In the genomic region with DNA sequence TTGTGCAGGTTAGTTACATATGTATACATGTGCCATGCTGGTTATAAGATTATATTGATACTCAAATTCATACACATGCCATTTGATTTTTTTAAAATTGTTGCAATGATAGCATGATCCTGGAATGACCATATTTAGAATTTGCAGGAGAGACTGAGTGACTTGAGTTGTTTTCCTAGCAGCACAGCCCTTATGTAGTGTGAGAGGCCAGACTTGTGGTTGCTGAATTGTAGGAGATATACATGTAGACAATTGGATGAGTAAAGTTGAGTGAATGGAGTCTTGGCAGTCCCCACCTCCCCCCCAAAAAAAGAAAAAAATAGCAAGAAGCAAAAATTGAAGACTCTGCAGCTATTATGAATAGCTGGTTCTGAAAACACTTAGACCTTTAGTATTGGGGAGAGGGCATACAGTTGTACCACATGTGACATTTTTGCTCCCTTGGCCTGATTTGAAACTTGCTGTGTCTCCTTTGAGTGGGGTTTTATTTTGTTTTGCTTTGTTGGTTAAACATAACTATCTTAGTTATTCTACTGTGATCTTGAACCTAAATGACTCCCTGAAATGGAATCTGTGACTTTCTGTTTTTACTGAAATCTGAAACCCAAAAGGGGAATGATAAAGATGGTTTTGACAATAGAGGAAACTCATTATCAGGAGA, we compare ENCODE assay signal across 22 cellular contexts.
DNase-seq lines count a peak whose midpoint lies in the region; ATAC-seq and TF ChIP-seq lines count a peak whose summit lies in the region.
"Had no signal": no experiment of that assay in that cellular context is flagged by ENCODE, and none has a peak within 500 bp of the region (broad histone marks: within the 10 kb centered on the region; RNA-seq: fewer than 3 reads in every experiment).

No MANE protein-coding gene starts in this region.

- H3K36me3 ChIP-seq in mesenchymal stem cell (ENCODE audit: control insufficient read depth in 1 of 2, insufficient read depth in 2 of 2, low read depth in 1 of 2, low read length in 2 of 2) (peaks cover 0 to 66% of the 10 kb centered on the region in 2 experiments), testis (ENCODE audit: low read depth, missing control alignments) (no peaks in the 10 kb centered on the region), gastrocnemius medialis (no peaks in the 10 kb centered on the region), H7 (replicated peaks; ENCODE audit: control insufficient read depth, insufficient read depth, low read length) (no peaks in the 10 kb centered on the region)
- H3K36me3 ChIP-seq: thyroid gland had no signal

- H2BK5ac ChIP-seq in mesenchymal stem cell (ENCODE audit: low read depth, low read length, poor library complexity, severe bottlenecking) = no peak overlapping the region

- peak; percentile 47 for DNase-seq in AG10803 (ENCODE audit: low read depth)
- DNase-seq in OCI-M1 (lab: John Stamatoyannopoulos, UW) = peak; percentile 19
- DNase-seq in choroid plexus epithelial cell (ENCODE audit: low read depth) = peak; percentile 71
- peak; percentile 14 for DNase-seq in mesenchymal stem cell
- no peak for DNase-seq in testis
- no peak for DNase-seq in gastrocnemius medialis
- DNase-seq in H7 = no peak
- DNase-seq in KG1 (lab: John Stamatoyannopoulos, UW) = no peak
- DNase-seq: activated CD4-positive, alpha-beta T cell treated with anti-CD3 and anti-CD28 coated beads for 36 hours; activated CD8-positive, alpha-beta memory T cell treated with anti-CD3 and anti-CD28 coated beads, Interleukin-2, amount 10 ng/mL, durations not matched to agents 7 days and 5 days; CD8-positive, alpha-beta T cell; GOT3; left colon; NCI-H1930; posterior cingulate gyrus; RPMI8226; stimulated activated naive CD4-positive, alpha-beta T cell; thyroid gland had no signal

- H3K23ac ChIP-seq in mesenchymal stem cell (ENCODE audit: low read length in 2 of 2) = no peak overlapping the region

- in situ Hi-C loops in gastrocnemius medialis (cut with MboI; ENCODE audit: low sequenced_read_pairs in 4 of 4) = no loop called here

- peak overlapping the region; percentile 65 for H3K9ac ChIP-seq in mesenchymal stem cell (ENCODE audit: low read length)

- peak overlapping the region; percentile 62 for H2AK5ac ChIP-seq in mesenchymal stem cell (ENCODE audit: low read length, severe bottlenecking)

- no peaks in the 10 kb centered on the region for H3K79me1 ChIP-seq in mesenchymal stem cell (replicated peaks; ENCODE audit: low read length, poor library complexity, severe bottlenecking)

- peak overlapping the region in 1 of 2 experiments; percentile 21 for H3K18ac ChIP-seq in mesenchymal stem cell (ENCODE audit: low read depth in 1 of 2, low read length in 2 of 2)

- no peak overlapping the region for H2BK15ac ChIP-seq in mesenchymal stem cell (ENCODE audit: low read depth, poor library complexity, severe bottlenecking)

- intact Hi-C loops in testis (cut with DNase I; ENCODE audit: low total_unique reads) = no loop called here
- intact Hi-C loops in gastrocnemius medialis (cut with DNase I; ENCODE audit: low total_unique reads) = no loop called here

- H2BK12ac ChIP-seq in mesenchymal stem cell (ENCODE audit: low read length in 2 of 2) = no peak overlapping the region

- H3K4ac ChIP-seq in mesenchymal stem cell (ENCODE audit: low read depth in 1 of 2, low read length in 2 of 2) = no peak overlapping the region

- no peak overlapping the region for H2BK120ac ChIP-seq in mesenchymal stem cell (ENCODE audit: low read depth, low read length)

- no peak overlapping the region for H3K14ac ChIP-seq in mesenchymal stem cell (ENCODE audit: low read length in 2 of 2)

- H2AFZ ChIP-seq in mesenchymal stem cell (ENCODE audit: low read depth, low read length) = no peak overlapping the region

- H4K91ac ChIP-seq in mesenchymal stem cell (ENCODE audit: low read length) = no peak overlapping the region

- TF ChIP-seq POLR2A in testis (IDR thresholded peaks at IDR 0.05) (no peak), gastrocnemius medialis (IDR thresholded peaks at IDR 0.05) (no peak)

- no peaks in the 10 kb centered on the region for H3K27me3 ChIP-seq in mesenchymal stem cell (ENCODE audit: control insufficient read depth in 1 of 2, insufficient read depth in 1 of 2, low read length in 2 of 2)
- no peaks in the 10 kb centered on the region for H3K27me3 ChIP-seq in testis
- no peaks in the 10 kb centered on the region for H3K27me3 ChIP-seq in gastrocnemius medialis
- no peaks in the 10 kb centered on the region for H3K27me3 ChIP-seq in H7 (ENCODE audit: control insufficient read depth, insufficient read depth, low read length)
- H3K27me3 ChIP-seq: gastroesophageal sphincter, thyroid gland had no signal

- H3K4me3 ChIP-seq in AG10803 (ENCODE audit: low read length) (no peak overlapping the region), choroid plexus epithelial cell (ENCODE audit: low read depth, low read length) (no peak overlapping the region), mesenchymal stem cell (ENCODE audit: insufficient read depth in 1 of 2, low read depth in 1 of 2, low read length in 2 of 2) (no peak overlapping the region), testis (no peak overlapping the region), gastrocnemius medialis (no peak overlapping the region), H7 (ENCODE audit: insufficient read depth, low read depth, low read length) (no peak overlapping the region)
- H3K4me3 ChIP-seq: coronary artery, gastroesophageal sphincter, skin epidermis, thyroid gland had no signal

- no peak overlapping the region for H4K8ac ChIP-seq in mesenchymal stem cell (ENCODE audit: low read length)

- H3K4me1 ChIP-seq in mesenchymal stem cell (ENCODE audit: control insufficient read depth, insufficient read depth, low read depth, low read length) (peaks cover 3% of the 10 kb centered on the region), testis (no peaks in the 10 kb centered on the region), gastrocnemius medialis (no peaks in the 10 kb centered on the region)
- H3K4me1 ChIP-seq: thyroid gland had no signal

- H3K4me2 ChIP-seq in mesenchymal stem cell (ENCODE audit: low read length, poor library complexity, severe bottlenecking) = no peak overlapping the region

- H3K9me3 ChIP-seq in mesenchymal stem cell (ENCODE audit: control insufficient read depth, low read length) (no peaks in the 10 kb centered on the region), testis (no peaks in the 10 kb centered on the region), gastrocnemius medialis (no peaks in the 10 kb centered on the region)
- H3K9me3 ChIP-seq: gastroesophageal sphincter, thyroid gland had no signal

- H3K27ac ChIP-seq in mesenchymal stem cell (ENCODE audit: low read length, poor library complexity, severe bottlenecking) = peak overlapping the region; percentile 91
- no peak overlapping the region for H3K27ac ChIP-seq in testis
- no peak overlapping the region for H3K27ac ChIP-seq in gastrocnemius medialis
- H3K27ac ChIP-seq: coronary artery, gastroesophageal sphincter, skin epidermis, thyroid gland had no signal

- ATAC-seq in gastrocnemius medialis = no peak
- ATAC-seq: activated CD4-positive, alpha-beta T cell treated with anti-CD3 and anti-CD28 coated beads for 36 hours; activated CD8-positive, alpha-beta memory T cell treated with anti-CD3 and anti-CD28 coated beads, Interleukin-2, amount 10 ng/mL, durations not matched to agents 7 days and 5 days; CD8-positive, alpha-beta T cell; gastroesophageal sphincter; left colon; natural killer cell treated with Interleukin-12 subunit alpha and Interleukin-12 subunit beta and Interleukin-15 and Interleukin-18, amount 100 ng/mL, for 72 hours had no signal

- TF ChIP-seq CTCF in AG10803 (conservative IDR thresholded peaks at IDR 0.05; ENCODE audit: low read length) (no peak), choroid plexus epithelial cell (conservative IDR thresholded peaks at IDR 0.05; ENCODE audit: low read depth, low read length) (no peak), testis (IDR thresholded peaks at IDR 0.05) (no peak), gastrocnemius medialis (IDR thresholded peaks at IDR 0.05 in 4 of 5, conservative IDR thresholded peaks at IDR 0.05 in 1 of 5) (no peak)

Comparison
In these comparisons a context has a peak if more than half of its experiments do, and no peak if none do; other contexts are left out.
1. DNase-seq: peak in AG10803 (single experiment), OCI-M1 (single experiment), choroid plexus epithelial cell (single experiment) and mesenchymal stem cell (single experiment); none in testis (single experiment), gastrocnemius medialis (0 of 2), H7 (single experiment) and KG1 (single experiment).